In the genomic region with DNA sequence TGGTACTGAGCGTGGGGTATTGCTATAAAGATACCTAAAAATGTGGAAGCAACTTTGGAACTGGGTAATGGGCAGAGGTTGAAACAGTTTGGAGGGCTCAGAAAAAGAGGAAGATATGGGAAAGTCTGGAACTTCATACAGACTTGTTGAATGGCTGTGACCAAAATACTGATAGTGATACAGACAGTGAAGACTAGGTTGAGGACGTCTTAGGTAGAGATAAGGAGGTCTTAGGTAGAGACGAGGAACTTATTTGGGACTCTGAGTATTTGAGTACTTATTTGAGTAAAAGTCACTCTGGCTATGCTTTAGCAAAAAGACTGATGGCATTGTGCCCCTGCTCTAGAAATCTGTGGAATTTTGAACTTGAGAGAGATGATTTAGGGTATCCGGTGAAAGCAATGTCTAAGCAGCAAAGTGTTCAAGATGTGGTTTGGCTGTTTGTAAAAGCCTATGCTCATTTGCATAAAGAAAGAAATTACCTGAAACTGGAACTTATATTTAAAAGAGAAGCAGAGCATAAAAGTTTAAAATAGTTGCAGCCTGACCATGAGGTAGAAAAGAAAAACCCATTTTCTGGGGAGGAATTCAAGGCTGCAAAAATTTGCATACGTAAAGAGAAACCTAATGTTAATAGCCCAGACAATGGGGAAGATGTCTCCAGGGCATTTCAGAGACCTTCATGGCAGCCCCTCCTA, we compare ENCODE assay signal across 12 cellular contexts.
A peak's percentile ranks its signal among the peaks of the same experiment; 100 is the strongest.
DNase-seq lines count a peak whose midpoint lies in the region; ATAC-seq and TF ChIP-seq lines count a peak whose summit lies in the region.
"Had no signal": no experiment of that assay in that cellular context is flagged by ENCODE, and none has a peak within 500 bp of the region (broad histone marks: within the 10 kb centered on the region; RNA-seq: fewer than 3 reads in every experiment).

No MANE protein-coding gene starts in this region.

- no peaks in the 10 kb centered on the region for H3K4me1 ChIP-seq in left ventricle myocardium inferior

- H3K4me3 Mint-ChIP-seq in nephron progenitor cell = no peak overlapping the region
- no peak overlapping the region for H3K4me3 Mint-ChIP-seq in T-cell

- H3K36me3 ChIP-seq in left ventricle myocardium inferior = no peaks in the 10 kb centered on the region

- TF ChIP-seq CTCF in nephron progenitor cell (IDR thresholded peaks at IDR 0.05) (no peak), left ventricle myocardium inferior (IDR thresholded peaks at IDR 0.05; ENCODE audit: borderline replicate concordance) (no peak)

- peaks cover 1% of the 10 kb centered on the region for H3K9me3 Mint-ChIP-seq in nephron progenitor cell
- peaks cover 0 to 4% (median 0%) of the 10 kb centered on the region in 3 donors for H3K9me3 Mint-ChIP-seq in T-cell

- ATAC-seq in GM18861 (IDR thresholded peaks at IDR 0.05; ENCODE audit: unreplicated experiment) (peak; percentile 72), GM21447 (IDR thresholded peaks at IDR 0.05; ENCODE audit: unreplicated experiment) (peak; percentile 83), HG03025 (IDR thresholded peaks at IDR 0.05; ENCODE audit: low FRiP score, unreplicated experiment) (peak; percentile 74), HG03521 (IDR thresholded peaks at IDR 0.05; ENCODE audit: unreplicated experiment) (peak; percentile 84), T-cell (replicated peaks in 1 of 4) (no peak)

- no peak overlapping the region for H3K27ac ChIP-seq in left ventricle myocardium inferior (replicated peaks)
- H3K27ac ChIP-seq: thoracic aorta had no signal

- no peaks in the 10 kb centered on the region for H3K27me3 Mint-ChIP-seq in nephron progenitor cell (ENCODE audit: low read depth, poor library complexity)
- peaks cover 1 to 5% of the 10 kb centered on the region in 2 donors for H3K27me3 Mint-ChIP-seq in T-cell

- CTCF ChIA-PET in T-cell (lab: Charles Lee) = no interaction called here

- H3K4me1 Mint-ChIP-seq in nephron progenitor cell = no peaks in the 10 kb centered on the region
- H3K4me1 Mint-ChIP-seq in T-cell = no peaks in the 10 kb centered on the region

- H3K27me3 ChIP-seq in left ventricle myocardium inferior (ENCODE audit: low read depth) = no peaks in the 10 kb centered on the region

- no peaks in the 10 kb centered on the region for H3K9me3 ChIP-seq in left ventricle myocardium inferior (replicated peaks)
- H3K9me3 ChIP-seq: thoracic aorta had no signal

- DNase-seq in NCI-H1417 (lab: John Stamatoyannopoulos, UW) = no peak
- DNase-seq in nephron progenitor cell = no peak
- no peak for DNase-seq in left ventricle myocardium inferior
- no peak for DNase-seq in T-cell
- DNase-seq: activated naive CD4-positive, alpha-beta T cell; Calu3; effector CD8-positive, alpha-beta T cell had no signal

- H3K36me3 Mint-ChIP-seq in nephron progenitor cell (ENCODE audit: low read depth) = no peaks in the 10 kb centered on the region
- H3K36me3 Mint-ChIP-seq in T-cell = no peaks in the 10 kb centered on the region

- no peak overlapping the region for H3K27ac Mint-ChIP-seq in nephron progenitor cell
- H3K27ac Mint-ChIP-seq in T-cell = no peak overlapping the region

- H3K4me3 ChIP-seq in left ventricle myocardium inferior = no peak overlapping the region
- H3K4me3 ChIP-seq: thoracic aorta had no signal

- intact Hi-C loops in left ventricle myocardium inferior (cut with micrococcal nuclease) = no loop called here

- POLR2A ChIA-PET in T-cell (lab: Charles Lee) = no interaction called here

Comparison
In these comparisons a context has a peak if more than half of its experiments do, and no peak if none do; other contexts are left out.
1. ATAC-seq: peak in GM18861 (single experiment), GM21447 (single experiment), HG03025 (single experiment) and HG03521 (single experiment); none in T-cell (0 of 4).